In the genomic region with DNA sequence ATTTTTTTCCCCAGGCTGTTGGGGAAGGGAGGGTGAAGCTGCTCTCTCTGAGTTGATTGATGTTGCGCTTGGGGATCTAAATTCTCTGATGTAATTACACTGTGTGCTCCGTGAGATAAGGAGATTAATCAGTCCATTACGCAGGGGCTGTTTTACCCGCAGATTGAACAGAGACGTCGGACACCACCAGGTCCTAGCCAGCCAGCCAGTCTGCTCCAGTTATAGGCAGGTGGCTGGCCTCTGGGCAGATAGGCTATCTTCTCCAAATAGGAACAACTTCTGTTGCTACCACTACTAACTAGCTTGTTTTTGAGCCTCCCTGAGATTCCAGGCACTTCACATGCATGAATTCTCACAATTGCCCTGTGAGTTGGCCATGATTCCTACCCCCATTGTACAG, we compare ENCODE assay signal across 29 cellular contexts.
"Had no signal": no experiment of that assay in that cellular context is flagged by ENCODE, and none has a peak within 500 bp of the region (broad histone marks: within the 10 kb centered on the region; RNA-seq: fewer than 3 reads in every experiment).

No MANE protein-coding gene starts in this region.

- H3K4me1 Mint-ChIP-seq: activated CD4-positive, alpha-beta memory T cell treated with anti-CD3 and anti-CD28 coated beads, Interleukin-2, amount 10 ng/mL, durations not matched to agents 7 days and 5 days; activated CD4-positive, alpha-beta T cell treated with anti-CD3 and anti-CD28 coated beads, Interleukin-2, amount 10 ng/mL, durations not matched to agents 7 days and 5 days; activated T-helper 17 cell treated with anti-CD3 and anti-CD28 coated beads, Interleukin-2, amount 50 U/mL, for 72 hours; mesothelial cell of epicardium; naive B cell; neural crest cell; stimulated activated naive B cell treated with anti-CD40 and anti-IgM and Interleukin-4, amounts not matched to agents 10 μg/mL and 1 μg/mL and 100 μg/mL, for 72 hours had no signal

- H3K36me3 ChIP-seq: gastroesophageal sphincter, suprapubic skin, tibial artery, upper lobe of right lung had no signal

- H3K4me2 ChIP-seq: smooth muscle cell had no signal

- H3K27me3 ChIP-seq: tibial artery, upper lobe of right lung had no signal

- ATAC-seq: activated T-cell treated with anti-CD3 and anti-CD28 coated beads, Interleukin-2, amount 50 U/mL, for 4 hours; activated T-helper 17 cell treated with anti-CD3 and anti-CD28 coated beads, Interleukin-2, amount 50 U/mL, for 72 hours; gastroesophageal sphincter; left cardiac atrium; psoas muscle; stimulated activated naive B cell treated with anti-CD40 and anti-IgM and Interleukin-4, amounts not matched to agents 10 μg/mL and 1 μg/mL and 100 μg/mL, for 72 hours; upper lobe of right lung; WTC11 had no signal

- H3K9me3 Mint-ChIP-seq: activated CD4-positive, alpha-beta T cell treated with anti-CD3 and anti-CD28 coated beads, Interleukin-2, amount 10 ng/mL, durations not matched to agents 7 days and 5 days; activated T-cell treated with anti-CD3 and anti-CD28 coated beads, Interleukin-2, amount 50 U/mL, for 4 hours; activated T-helper 17 cell treated with anti-CD3 and anti-CD28 coated beads, Interleukin-2, amount 50 U/mL, for 72 hours; mesothelial cell of epicardium; neural crest cell; stimulated activated naive B cell treated with anti-CD40 and anti-IgM and Interleukin-4, amounts not matched to agents 10 μg/mL and 1 μg/mL and 100 μg/mL, for 72 hours; WTC11 had no signal

- DNase-seq: activated CD4-positive, alpha-beta memory T cell treated with anti-CD3 and anti-CD28 coated beads, Interleukin-2, amount 10 ng/mL, durations not matched to agents 7 days and 5 days; activated CD4-positive, alpha-beta T cell treated with anti-CD3 and anti-CD28 coated beads for 1 hour; activated CD4-positive, alpha-beta T cell treated with anti-CD3 and anti-CD28 coated beads, Interleukin-2, amount 10 ng/mL, durations not matched to agents 7 days and 5 days; activated CD8-positive, alpha-beta memory T cell treated with anti-CD3 and anti-CD28 coated beads, Interleukin-2, amount 50 U/mL, for 48 hours; activated gamma-delta T cell treated with Interleukin-2 at 50 U/mL for 16 hours; activated naive CD4-positive, alpha-beta T cell treated with anti-CD3 and anti-CD28 coated beads, Interleukin-2, amount 50 U/mL, for 16 hours; activated T-cell treated with anti-CD3 and anti-CD28 coated beads, Interleukin-2, amount 50 U/mL, for 4 hours; amniotic stem cell; central memory CD4-positive, alpha-beta T cell; head of caudate nucleus; hippocampal formation; left cardiac atrium; naive B cell; nucleus accumbens; psoas muscle; stimulated activated CD4-positive, alpha-beta T cell treated with anti-CD3 and anti-CD28 coated beads, Interleukin-15, amount 100 ng/mL, for 24 hours; stimulated activated CD4-positive, alpha-beta T cell treated with anti-CD3 and anti-CD28 coated beads, Interleukin-2, amount 100 ng/mL, for 24 hours; stimulated activated naive B cell treated with anti-CD40 and anti-IgM and Interleukin-4, amounts not matched to agents 10 μg/mL and 1 μg/mL and 100 μg/mL, for 72 hours; T1000; tibial artery; upper lobe of right lung had no signal

- H3K79me2 ChIP-seq: parathyroid adenoma had no signal

- H3K27me3 Mint-ChIP-seq: activated CD4-positive, alpha-beta memory T cell treated with anti-CD3 and anti-CD28 coated beads, Interleukin-2, amount 10 ng/mL, durations not matched to agents 7 days and 5 days; activated CD4-positive, alpha-beta T cell treated with anti-CD3 and anti-CD28 coated beads, Interleukin-2, amount 10 ng/mL, durations not matched to agents 7 days and 5 days; activated T-helper 17 cell treated with anti-CD3 and anti-CD28 coated beads, Interleukin-2, amount 50 U/mL, for 72 hours had no signal

- H3K36me3 Mint-ChIP-seq: mesothelial cell of epicardium; naive B cell; stimulated activated naive B cell treated with anti-CD40 and anti-IgM and Interleukin-4, amounts not matched to agents 10 μg/mL and 1 μg/mL and 100 μg/mL, for 72 hours; WTC11 had no signal

- H3K4me3 Mint-ChIP-seq: activated CD4-positive, alpha-beta memory T cell treated with anti-CD3 and anti-CD28 coated beads, Interleukin-2, amount 10 ng/mL, durations not matched to agents 7 days and 5 days; activated CD4-positive, alpha-beta T cell treated with anti-CD3 and anti-CD28 coated beads, Interleukin-2, amount 10 ng/mL, durations not matched to agents 7 days and 5 days; activated T-cell treated with anti-CD3 and anti-CD28 coated beads, Interleukin-2, amount 50 U/mL, for 4 hours; activated T-helper 17 cell treated with anti-CD3 and anti-CD28 coated beads, Interleukin-2, amount 50 U/mL, for 72 hours; mesothelial cell of epicardium; naive B cell; neural crest cell; stimulated activated naive B cell treated with anti-CD40 and anti-IgM and Interleukin-4, amounts not matched to agents 10 μg/mL and 1 μg/mL and 100 μg/mL, for 72 hours; WTC11 had no signal

- H3K27ac Mint-ChIP-seq: activated CD4-positive, alpha-beta memory T cell treated with anti-CD3 and anti-CD28 coated beads, Interleukin-2, amount 10 ng/mL, durations not matched to agents 7 days and 5 days; activated CD4-positive, alpha-beta T cell treated with anti-CD3 and anti-CD28 coated beads, Interleukin-2, amount 10 ng/mL, durations not matched to agents 7 days and 5 days; activated T-helper 17 cell treated with anti-CD3 and anti-CD28 coated beads, Interleukin-2, amount 50 U/mL, for 72 hours; mesothelial cell of epicardium; naive B cell; stimulated activated naive B cell treated with anti-CD40 and anti-IgM and Interleukin-4, amounts not matched to agents 10 μg/mL and 1 μg/mL and 100 μg/mL, for 72 hours; WTC11 had no signal

- H3K4me3 ChIP-seq: gastroesophageal sphincter, psoas muscle, smooth muscle cell, suprapubic skin, tibial artery, upper lobe of right lung had no signal

- H3K27ac ChIP-seq: gastroesophageal sphincter, parathyroid adenoma, psoas muscle, suprapubic skin, tibial artery, upper lobe of right lung had no signal

- H3K4me1 ChIP-seq: gastroesophageal sphincter, parathyroid adenoma, psoas muscle, suprapubic skin, tibial artery, upper lobe of right lung had no signal

- H2AFZ ChIP-seq: parathyroid adenoma had no signal

- H3K9me3 ChIP-seq: gastroesophageal sphincter, psoas muscle, suprapubic skin, tibial artery, upper lobe of right lung had no signal

- H3K9ac ChIP-seq: parathyroid adenoma had no signal
